ENCODE assay signal across 13 cellular contexts in genomic region chr7:27251513-27252306, GRCh38. TPM values are rescaled to one million over a fixed set of nuclear protein-coding genes. Genes with fewer than 3 reads are reported as not detected.
DNase-seq lines count a peak whose midpoint lies in the region; ATAC-seq and TF ChIP-seq lines count a peak whose summit lies in the region.
"Had no signal": no experiment of that assay in that cellular context is flagged by ENCODE, and none has a peak within 500 bp of the region (broad histone marks: within the 10 kb centered on the region; RNA-seq: fewer than 3 reads in every experiment).

No MANE protein-coding gene starts in this region.

- no peaks in the 10 kb centered on the region; the same call in 2 of the 3 replicates for H3K9me3 Mint-ChIP-seq in GM23338
- H3K9me3 Mint-ChIP-seq: stimulated activated naive CD8-positive, alpha-beta T cell treated with anti-CD3 and anti-CD28 coated beads, Interleukin-15, Interleukin-2, amounts not matched to agents 100 ng/mL and 50 ng/mL, for 24 hours had no signal

- H3K9me3 ChIP-seq in T-helper 17 cell (ENCODE audit: control insufficient read depth, low read length, poor library complexity, severe bottlenecking) (no peaks in the 10 kb centered on the region), psoas muscle (no peaks in the 10 kb centered on the region)

- H3K4me3 ChIP-seq in GM23338 = peak overlapping the region; percentile 47
- peak overlapping the region; percentile 53 for H3K4me3 ChIP-seq in psoas muscle

- H2AFZ ChIP-seq in GM23338 = peak overlapping the region; percentile 69; the same call in 1 of the 2 replicates

- ATAC-seq in GM23338 (peak; percentile 61), T-helper 17 cell (no peak), psoas muscle (peak in 3 of 4 donors; percentile 39 to 64 (median 61))

- H3K4me1 Mint-ChIP-seq in GM23338 = peaks cover 25% of the 10 kb centered on the region
- H3K4me1 Mint-ChIP-seq in T-helper 17 cell = peaks cover 14% of the 10 kb centered on the region

- peak; percentile 56 for DNase-seq in GM23338 (ENCODE audit: low spot score)
- DNase-seq in T-helper 17 cell = no peak
- peak; percentile 47 for DNase-seq in iPS-NIHi11 (ENCODE audit: low spot score)
- DNase-seq in psoas muscle = no peak
- no peak for DNase-seq in GM19240 (ENCODE audit: insufficient read length, low spot score)
- no peak for DNase-seq in SIG-M5 (lab: John Stamatoyannopoulos, UW)
- no peak for DNase-seq in Ammon's horn (ENCODE audit: low spot score)
- DNase-seq: anterior cingulate cortex; effector CD8-positive, alpha-beta T cell; NCI-H1092; stimulated activated CD4-positive, alpha-beta T cell treated with anti-CD3 and anti-CD28 coated beads, Interleukin-4, amount 100 ng/mL, for 4 hours had no signal

- no peak for TF ChIP-seq CTCF in GM23338 (conservative IDR thresholded peaks at IDR 0.05; ENCODE audit: low read depth in 2 of 2)
- TF ChIP-seq CTCF in psoas muscle (IDR thresholded peaks at IDR 0.05) = no peak

- H3K36me3 ChIP-seq in GM23338 (ENCODE audit: insufficient read depth) = no peaks in the 10 kb centered on the region
- no peaks in the 10 kb centered on the region for H3K36me3 ChIP-seq in psoas muscle (ENCODE audit: insufficient read depth in 1 of 2, low read depth in 1 of 2)

- H3K36me3 Mint-ChIP-seq in GM23338 (ENCODE audit: low read depth) (no peaks in the 10 kb centered on the region; the same call in 2 of the 3 replicates), T-helper 17 cell (ENCODE audit: low read depth) (no peaks in the 10 kb centered on the region)

- peaks cover 100% of the 10 kb centered on the region for H3K27me3 ChIP-seq in GM23338 (ENCODE audit: insufficient read depth)
- peaks cover 6 to 72% (median 41%) of the 10 kb centered on the region in 3 donors for H3K27me3 ChIP-seq in psoas muscle (ENCODE audit: insufficient read depth in 3 of 3, low read length in 2 of 3)

- peak overlapping the region; percentile 54 for H3K4me3 Mint-ChIP-seq in GM23338
- H3K4me3 Mint-ChIP-seq in T-helper 17 cell = peak overlapping the region; percentile 52
- H3K4me3 Mint-ChIP-seq: stimulated activated naive CD8-positive, alpha-beta T cell treated with anti-CD3 and anti-CD28 coated beads, Interleukin-15, Interleukin-2, amounts not matched to agents 100 ng/mL and 50 ng/mL, for 24 hours had no signal

- WGBS in psoas muscle, 3 donors = 7 to 9% (median 7%) methylated on average over 53 to 64 of the region's 64 CpGs

- no peaks in the 10 kb centered on the region for H3K9me2 ChIP-seq in GM23338 (ENCODE audit: insufficient read depth)

- intact Hi-C loops in psoas muscle (cut with DNase I) = no loop called here

- peak overlapping the region; percentile 75 for H3K4me2 ChIP-seq in GM23338

- H3K27me3 Mint-ChIP-seq in GM23338 (ENCODE audit: insufficient read depth, low read depth, poor library complexity) (peaks cover 92% of the 10 kb centered on the region), T-helper 17 cell (peaks cover 84% of the 10 kb centered on the region)

- H3K27ac Mint-ChIP-seq in GM23338 (no peak overlapping the region), T-helper 17 cell (no peak overlapping the region)
- H3K27ac Mint-ChIP-seq: CD14-positive monocyte; stimulated activated naive CD8-positive, alpha-beta T cell treated with anti-CD3 and anti-CD28 coated beads, Interleukin-15, Interleukin-2, amounts not matched to agents 100 ng/mL and 50 ng/mL, for 24 hours had no signal

- peaks cover 21% of the 10 kb centered on the region for H3F3A ChIP-seq in GM23338 (replicated peaks; ENCODE audit: low read depth)

- H3K79me2 ChIP-seq in GM23338 (replicated peaks; ENCODE audit: insufficient read depth) = no peaks in the 10 kb centered on the region

- H3K27ac ChIP-seq in GM23338 (ENCODE audit: low read depth) (no peak overlapping the region), psoas muscle (no peak overlapping the region)

- H3K4me1 ChIP-seq in GM23338 (ENCODE audit: insufficient read depth) (peaks cover 32% of the 10 kb centered on the region), psoas muscle (peaks cover 13% of the 10 kb centered on the region)

- peaks cover 34% of the 10 kb centered on the region for H4K20me1 ChIP-seq in GM23338 (replicated peaks; ENCODE audit: insufficient read depth)

TF ChIP-seq in GM23338, 12 proteins besides CTCF, POLR2A, EP300 and RAD21 (continues in another document):
- TF ChIP-seq ETS1 (IDR thresholded peaks at IDR 0.05) (no peak), REST (IDR thresholded peaks at IDR 0.05; ENCODE audit: unreplicated experiment) (no peak), EZH2 (IDR thresholded peaks at IDR 0.05; ENCODE audit: low read depth, unreplicated experiment) (peak; percentile 76), STAT1 (IDR thresholded peaks at IDR 0.05; ENCODE audit: unreplicated experiment) (no peak)

RNA-seq across cellular contexts. Expression of gene EVX1, which starts 9.1 kb away (rescaled TPM):
- total RNA-seq in GM23338 (2014; rRNA removed; shearing (Covaris generic)) = not detected in 2 replicates
- not detected in 2 replicates for polyA plus RNA-seq in GM23338 (2016; fragmentation: Nextera tagmentation; extraction: Ambion mirVana)
- under 1 TPM in 1 of 2 donors, not detected in 1; 0.21 TPM for total RNA-seq in T-helper 17 cell
- total RNA-seq in psoas muscle = not detected
- not detected for polyA plus RNA-seq in psoas muscle
- polyA plus RNA-seq: CD14-positive monocyte had no signal

RNA-seq across cellular contexts. Expression of gene HOXA13, which starts 51.8 kb away (rescaled TPM):
- not detected in 2 replicates for total RNA-seq in GM23338 (2014; rRNA removed; shearing (Covaris generic))
- not detected in 2 replicates for polyA plus RNA-seq in GM23338 (2016; fragmentation: Nextera tagmentation; extraction: Ambion mirVana)
- not detected for total RNA-seq in T-helper 17 cell
- total RNA-seq in psoas muscle = under 1 TPM in 1 of 4 donors, not detected in 3; 0.06 TPM
- under 1 TPM in 2 of 3 donors, not detected in 1; 0.01 to 0.08 TPM for polyA plus RNA-seq in psoas muscle
- polyA plus RNA-seq: CD14-positive monocyte had no signal

Comparison
In these comparisons a context has a peak if more than half of its experiments do, and no peak if none do; other contexts are left out.
1. DNase-seq: peak in GM23338 (single experiment) and iPS-NIHi11 (single experiment); none in T-helper 17 cell (0 of 3), psoas muscle (0 of 2), GM19240 (single experiment), SIG-M5 (single experiment) and Ammon's horn (single experiment).